1 cellular context compared by ENCODE assay signal in the genomic region with DNA sequence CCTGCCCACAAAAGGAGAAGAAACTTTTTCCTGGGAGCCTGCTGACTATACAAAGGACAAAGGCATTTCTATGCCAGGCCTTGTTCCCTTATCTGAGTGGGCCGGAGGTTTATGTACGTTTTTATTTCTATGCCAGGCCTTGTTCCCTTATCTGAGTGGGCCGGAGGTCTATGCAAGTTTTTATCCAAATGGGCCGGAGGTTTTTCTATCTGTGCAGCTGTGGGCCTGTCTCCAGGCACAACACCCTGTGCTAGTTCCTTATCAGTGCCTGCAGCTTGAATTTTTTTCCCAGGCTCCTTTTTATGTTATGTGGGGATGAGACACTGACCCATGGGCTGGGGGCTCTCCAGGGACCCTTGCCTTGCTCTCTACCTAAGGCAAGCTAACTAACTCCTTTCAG.
TF ChIP-seq lines count a peak whose summit lies in the region.

No MANE protein-coding gene starts in this region.

TF ChIP-seq in K562, 482 proteins besides CTCF, POLR2A, EP300 and RAD21 (continues in another document):
- TF ChIP-seq DDX20 (tag; IDR thresholded peaks at IDR 0.05; ENCODE audit: low read depth), result no peak
- TF ChIP-seq TAF1 (IDR thresholded peaks at IDR 0.05; ENCODE audit: control insufficient read depth, extremely low read depth, insufficient read depth, low read length, severe bottlenecking), result no peak
- TF ChIP-seq E2F3 (CRISPR knock-in tag; IDR thresholded peaks at IDR 0.05), result no peak
- no peak for TF ChIP-seq POLR2H (tag; IDR thresholded peaks at IDR 0.05; ENCODE audit: low read depth)
- no peak for TF ChIP-seq ZNF24 (IDR thresholded peaks at IDR 0.05)
- TF ChIP-seq, protein P1, sequence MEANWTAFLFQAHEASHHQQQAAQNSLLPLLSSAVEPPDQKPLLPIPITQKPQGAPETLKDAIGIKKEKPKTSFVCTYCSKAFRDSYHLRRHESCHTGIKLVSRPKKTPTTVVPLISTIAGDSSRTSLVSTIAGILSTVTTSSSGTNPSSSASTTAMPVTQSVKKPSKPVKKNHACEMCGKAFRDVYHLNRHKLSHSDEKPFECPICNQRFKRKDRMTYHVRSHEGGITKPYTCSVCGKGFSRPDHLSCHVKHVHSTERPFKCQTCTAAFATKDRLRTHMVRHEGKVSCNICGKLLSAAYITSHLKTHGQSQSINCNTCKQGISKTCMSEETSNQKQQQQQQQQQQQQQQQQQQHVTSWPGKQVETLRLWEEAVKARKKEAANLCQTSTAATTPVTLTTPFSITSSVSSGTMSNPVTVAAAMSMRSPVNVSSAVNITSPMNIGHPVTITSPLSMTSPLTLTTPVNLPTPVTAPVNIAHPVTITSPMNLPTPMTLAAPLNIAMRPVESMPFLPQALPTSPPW (CRISPR knock-in tag; IDR thresholded peaks at IDR 0.05), result peak; percentile 34; the same call in 1 of the 2 replicates
- no peak for TF ChIP-seq POLR2AphosphoS2 (IDR thresholded peaks at IDR 0.05; ENCODE audit: low read length)
- no peak for TF ChIP-seq RUNX1 (IDR thresholded peaks at IDR 0.05; ENCODE audit: low read depth)
- TF ChIP-seq KLF16 (IDR thresholded peaks at IDR 0.05), result peak; percentile 90
- TF ChIP-seq NFIC (IDR thresholded peaks at IDR 0.05), result peak; percentile 84
- no peak for TF ChIP-seq TBP (optimal IDR thresholded peaks at IDR 0.05; ENCODE audit: low read depth, low read length)
- peak; percentile 48; the same call in 1 of the 2 replicates for TF ChIP-seq MYNN (IDR thresholded peaks at IDR 0.05)
- TF ChIP-seq MYNN (CRISPR knock-in tag; IDR thresholded peaks at IDR 0.05), result no peak
- peak; percentile 94 for TF ChIP-seq CBFA2T3 (IDR thresholded peaks at IDR 0.05)
- TF ChIP-seq, protein P2, sequence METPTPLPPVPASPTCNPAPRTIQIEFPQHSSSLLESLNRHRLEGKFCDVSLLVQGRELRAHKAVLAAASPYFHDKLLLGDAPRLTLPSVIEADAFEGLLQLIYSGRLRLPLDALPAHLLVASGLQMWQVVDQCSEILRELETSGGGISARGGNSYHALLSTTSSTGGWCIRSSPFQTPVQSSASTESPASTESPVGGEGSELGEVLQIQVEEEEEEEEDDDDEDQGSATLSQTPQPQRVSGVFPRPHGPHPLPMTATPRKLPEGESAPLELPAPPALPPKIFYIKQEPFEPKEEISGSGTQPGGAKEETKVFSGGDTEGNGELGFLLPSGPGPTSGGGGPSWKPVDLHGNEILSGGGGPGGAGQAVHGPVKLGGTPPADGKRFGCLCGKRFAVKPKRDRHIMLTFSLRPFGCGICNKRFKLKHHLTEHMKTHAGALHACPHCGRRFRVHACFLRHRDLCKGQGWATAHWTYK (CRISPR knock-in tag; IDR thresholded peaks at IDR 0.05), result 0 out of 2 replicates have a peak, but pooled peaks have one; percentile 29
- TF ChIP-seq TRIM24 (IDR thresholded peaks at IDR 0.05), result peak; percentile 88
- peak; percentile 91 for TF ChIP-seq ARID1B (IDR thresholded peaks at IDR 0.05)
- peak; percentile 47 for TF ChIP-seq HDAC3 (IDR thresholded peaks at IDR 0.05; ENCODE audit: borderline replicate concordance, partially characterized antibody)
- no peak for TF ChIP-seq LCOR (CRISPR knock-in tag; IDR thresholded peaks at IDR 0.05)
- no peak for TF ChIP-seq CHD1 (IDR thresholded peaks at IDR 0.05; ENCODE audit: low read length)
- TF ChIP-seq KDM1A (IDR thresholded peaks at IDR 0.05), result peak; percentile 14 to 51; a peak in 1 of 4 replicates
- no peak for TF ChIP-seq SRSF7 (optimal IDR thresholded peaks at IDR 0.05; ENCODE audit: low read depth, low read length)
- TF ChIP-seq SREBF1 (IDR thresholded peaks at IDR 0.05; ENCODE audit: borderline replicate concordance, low read depth, low read length), result no peak
- no peak for TF ChIP-seq SNIP1 (IDR thresholded peaks at IDR 0.05; ENCODE audit: low read depth)
- no peak for TF ChIP-seq ZNF699 (CRISPR knock-in tag; IDR thresholded peaks at IDR 0.05; ENCODE audit: insufficient replicate concordance)
- TF ChIP-seq FOXJ2 (tag; IDR thresholded peaks at IDR 0.05), result no peak
- TF ChIP-seq SMAD4 (CRISPR knock-in tag; conservative IDR thresholded peaks at IDR 0.05), result peak; percentile 87
- TF ChIP-seq SMARCC2 (IDR thresholded peaks at IDR 0.05; ENCODE audit: low read depth), result peak; percentile 28; the same call in 1 of the 2 replicates
- TF ChIP-seq GTF2E2 (tag; IDR thresholded peaks at IDR 0.05), result no peak
- TF ChIP-seq CC2D1A (IDR thresholded peaks at IDR 0.05), result peak; percentile 67; the same call in 1 of the 2 replicates
- TF ChIP-seq NONO (IDR thresholded peaks at IDR 0.05; ENCODE audit: low read depth in 2 of 2, low read length in 1 of 2), result no peak
- no peak for TF ChIP-seq ZNF436 (CRISPR knock-in tag; IDR thresholded peaks at IDR 0.05)
- TF ChIP-seq FOSL1 (tag; conservative IDR thresholded peaks at IDR 0.05), result peak; percentile 41
- no peak for TF ChIP-seq GTF2A2 (tag; IDR thresholded peaks at IDR 0.05)
- TF ChIP-seq, protein P3, sequence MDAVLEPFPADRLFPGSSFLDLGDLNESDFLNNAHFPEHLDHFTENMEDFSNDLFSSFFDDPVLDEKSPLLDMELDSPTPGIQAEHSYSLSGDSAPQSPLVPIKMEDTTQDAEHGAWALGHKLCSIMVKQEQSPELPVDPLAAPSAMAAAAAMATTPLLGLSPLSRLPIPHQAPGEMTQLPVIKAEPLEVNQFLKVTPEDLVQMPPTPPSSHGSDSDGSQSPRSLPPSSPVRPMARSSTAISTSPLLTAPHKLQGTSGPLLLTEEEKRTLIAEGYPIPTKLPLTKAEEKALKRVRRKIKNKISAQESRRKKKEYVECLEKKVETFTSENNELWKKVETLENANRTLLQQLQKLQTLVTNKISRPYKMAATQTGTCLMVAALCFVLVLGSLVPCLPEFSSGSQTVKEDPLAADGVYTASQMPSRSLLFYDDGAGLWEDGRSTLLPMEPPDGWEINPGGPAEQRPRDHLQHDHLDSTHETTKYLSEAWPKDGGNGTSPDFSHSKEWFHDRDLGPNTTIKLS (IDR thresholded peaks at IDR 0.05; ENCODE audit: borderline replicate concordance, low read depth), result no peak
- no peak for TF ChIP-seq SAFB (IDR thresholded peaks at IDR 0.05; ENCODE audit: borderline replicate concordance, low read depth, low read length)
- TF ChIP-seq RBM25 (IDR thresholded peaks at IDR 0.05; ENCODE audit: low read depth, low read length, severe bottlenecking), result no peak
- TF ChIP-seq ZNF23 (CRISPR knock-in tag; IDR thresholded peaks at IDR 0.05), result no peak
- TF ChIP-seq RBM17 (IDR thresholded peaks at IDR 0.05; ENCODE audit: borderline replicate concordance, low read depth, low read length), result no peak
- TF ChIP-seq, protein P4, sequence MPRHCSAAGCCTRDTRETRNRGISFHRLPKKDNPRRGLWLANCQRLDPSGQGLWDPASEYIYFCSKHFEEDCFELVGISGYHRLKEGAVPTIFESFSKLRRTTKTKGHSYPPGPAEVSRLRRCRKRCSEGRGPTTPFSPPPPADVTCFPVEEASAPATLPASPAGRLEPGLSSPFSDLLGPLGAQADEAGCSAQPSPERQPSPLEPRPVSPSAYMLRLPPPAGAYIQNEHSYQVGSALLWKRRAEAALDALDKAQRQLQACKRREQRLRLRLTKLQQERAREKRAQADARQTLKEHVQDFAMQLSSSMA (CRISPR knock-in tag; IDR thresholded peaks at IDR 0.05), result no peak
- TF ChIP-seq ZNF239 (CRISPR knock-in tag; IDR thresholded peaks at IDR 0.05), result peak; percentile 40; the same call in 1 of the 2 replicates
- TF ChIP-seq LEF1 (IDR thresholded peaks at IDR 0.05), result no peak
- TF ChIP-seq TEAD4 (IDR thresholded peaks at IDR 0.05; ENCODE audit: low read length), result peak; percentile 94
- TF ChIP-seq TEAD4 (CRISPR knock-in tag; IDR thresholded peaks at IDR 0.05; ENCODE audit: borderline replicate concordance), result no peak
- TF ChIP-seq, protein P5, sequence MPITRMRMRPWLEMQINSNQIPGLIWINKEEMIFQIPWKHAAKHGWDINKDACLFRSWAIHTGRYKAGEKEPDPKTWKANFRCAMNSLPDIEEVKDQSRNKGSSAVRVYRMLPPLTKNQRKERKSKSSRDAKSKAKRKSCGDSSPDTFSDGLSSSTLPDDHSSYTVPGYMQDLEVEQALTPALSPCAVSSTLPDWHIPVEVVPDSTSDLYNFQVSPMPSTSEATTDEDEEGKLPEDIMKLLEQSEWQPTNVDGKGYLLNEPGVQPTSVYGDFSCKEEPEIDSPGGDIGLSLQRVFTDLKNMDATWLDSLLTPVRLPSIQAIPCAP (CRISPR knock-in tag; IDR thresholded peaks at IDR 0.05; ENCODE audit: borderline replicate concordance), result no peak
- no peak for TF ChIP-seq CHD7 (IDR thresholded peaks at IDR 0.05; ENCODE audit: low read depth, low read length)
